In genomic region chr4:32462944-32463343, GRCh38 we compare ENCODE assay signal across 13 cellular contexts.
DNase-seq lines count a peak whose midpoint lies in the region; TF ChIP-seq lines count a peak whose summit lies in the region.
"Had no signal": no experiment of that assay in that cellular context is flagged by ENCODE, and none has a peak within 500 bp of the region (broad histone marks: within the 10 kb centered on the region; RNA-seq: fewer than 3 reads in every experiment).

No MANE protein-coding gene starts in this region.

- DNase-seq in NCI-H146 treated with DMSO at 0.1 percent for 48 hours (lab: John Stamatoyannopoulos, UW; ENCODE audit: unreplicated experiment) (peak; percentile 7), NCI-H146 (lab: John Stamatoyannopoulos, UW) (no peak), NB4 (ENCODE audit: low read depth) (peak; percentile 46), endodermal cell (peak; percentile 69), retinal pigment epithelial cell (ENCODE audit: low read depth) (no peak), substantia nigra (lab: John Stamatoyannopoulos, UW) (no peak), NCI-H526 treated with DMSO at 0.1 percent for 48 hours (lab: John Stamatoyannopoulos, UW) (no peak), dorsolateral prefrontal cortex (no peak)
- DNase-seq: NCI-H1930, pancreas, T1000 had no signal

- no peaks in the 10 kb centered on the region for H3K27me3 Mint-ChIP-seq in endodermal cell (ENCODE audit: insufficient read depth)
- H3K27me3 Mint-ChIP-seq: activated naive CD8-positive, alpha-beta T cell had no signal

- H3K27ac ChIP-seq in endodermal cell (ENCODE audit: low read depth, low read length) (no peak overlapping the region), substantia nigra (ENCODE audit: low read depth, low read length, poor library complexity, severe bottlenecking) (no peak overlapping the region), dorsolateral prefrontal cortex (no peak overlapping the region)
- H3K27ac ChIP-seq: A549, pancreas had no signal

- no peak overlapping the region for H3K4me3 Mint-ChIP-seq in endodermal cell
- H3K4me3 Mint-ChIP-seq: activated naive CD8-positive, alpha-beta T cell had no signal

- no peak overlapping the region for H3K9ac ChIP-seq in endodermal cell (ENCODE audit: extremely low read depth, low read length, poor library complexity, severe bottlenecking)

- TF ChIP-seq CTCF in NB4 (IDR thresholded peaks at IDR 0.05; ENCODE audit: low read depth, low read length): peak; percentile 75
- TF ChIP-seq CTCF in endodermal cell (conservative IDR thresholded peaks at IDR 0.05): peak; percentile 85
- TF ChIP-seq CTCF in retinal pigment epithelial cell (conservative IDR thresholded peaks at IDR 0.05; ENCODE audit: low read depth, low read length): peak; percentile 52
- peak in 27 of 56 donors; percentile 9 to 37 (median 21) for TF ChIP-seq CTCF in dorsolateral prefrontal cortex (IDR thresholded peaks at IDR 0.05 in 54 of 56, conservative IDR thresholded peaks at IDR 0.05 in 2 of 56; ENCODE audit: low read depth in 1 of 56, partially characterized antibody in 56 of 56)

- H3K36me3 ChIP-seq in endodermal cell (ENCODE audit: control insufficient read depth, insufficient read depth, low read length): no peaks in the 10 kb centered on the region
- H3K36me3 ChIP-seq: pancreas had no signal

- H3K9me3 ChIP-seq in endodermal cell (ENCODE audit: control insufficient read depth, low read length): no peaks in the 10 kb centered on the region
- H3K9me3 ChIP-seq: A549, pancreas had no signal

- TF ChIP-seq POLR2A in NB4 (IDR thresholded peaks at IDR 0.05; ENCODE audit: extremely low read depth, insufficient read length): no peak

- 58% methylated on average over 1 of the region's 1 CpG; no CpG with 5 or more reads in 1 of the 2 experiments for WGBS in endodermal cell (ENCODE audit: insufficient coverage in 1 of 2, insufficient read length in 1 of 2), 2 experiments

- H3K9me3 Mint-ChIP-seq in endodermal cell: no peaks in the 10 kb centered on the region

- H3K4me3 ChIP-seq in NB4 (ENCODE audit: low read depth, low read length) (no peak overlapping the region), endodermal cell (ENCODE audit: low read length) (no peak overlapping the region), retinal pigment epithelial cell (ENCODE audit: low read length) (no peak overlapping the region), dorsolateral prefrontal cortex (no peak overlapping the region)
- H3K4me3 ChIP-seq: A549, pancreas had no signal

- no peaks in the 10 kb centered on the region for H3K4me1 ChIP-seq in endodermal cell (ENCODE audit: control insufficient read depth, insufficient read depth, low read length)
- H3K4me1 ChIP-seq: A549, pancreas had no signal

- no peaks in the 10 kb centered on the region for H3K4me1 Mint-ChIP-seq in endodermal cell

- H3K36me3 Mint-ChIP-seq in endodermal cell (ENCODE audit: low read depth): no peaks in the 10 kb centered on the region
- H3K36me3 Mint-ChIP-seq: activated naive CD8-positive, alpha-beta T cell had no signal

- H3K27ac Mint-ChIP-seq in endodermal cell: no peak overlapping the region
- H3K27ac Mint-ChIP-seq: activated naive CD8-positive, alpha-beta T cell had no signal

- intact Hi-C loops in dorsolateral prefrontal cortex (cut with DNase I): no loop called here

- no peaks in the 10 kb centered on the region for H3K27me3 ChIP-seq in endodermal cell (ENCODE audit: control insufficient read depth, insufficient read depth, low read length, poor library complexity, severe bottlenecking)
- no peaks in the 10 kb centered on the region for H3K27me3 ChIP-seq in dorsolateral prefrontal cortex
- H3K27me3 ChIP-seq: pancreas had no signal

Comparison
In these comparisons a context has a peak if more than half of its experiments do, and no peak if none do; other contexts are left out.
1. DNase-seq: peak in NCI-H146 treated with DMSO at 0.1 percent for 48 hours (single experiment), NB4 (single experiment) and endodermal cell (single experiment); none in NCI-H146 (single experiment), retinal pigment epithelial cell (single experiment), substantia nigra (0 of 49), NCI-H526 treated with DMSO at 0.1 percent for 48 hours (single experiment) and dorsolateral prefrontal cortex (0 of 10).